In the genomic region with DNA sequence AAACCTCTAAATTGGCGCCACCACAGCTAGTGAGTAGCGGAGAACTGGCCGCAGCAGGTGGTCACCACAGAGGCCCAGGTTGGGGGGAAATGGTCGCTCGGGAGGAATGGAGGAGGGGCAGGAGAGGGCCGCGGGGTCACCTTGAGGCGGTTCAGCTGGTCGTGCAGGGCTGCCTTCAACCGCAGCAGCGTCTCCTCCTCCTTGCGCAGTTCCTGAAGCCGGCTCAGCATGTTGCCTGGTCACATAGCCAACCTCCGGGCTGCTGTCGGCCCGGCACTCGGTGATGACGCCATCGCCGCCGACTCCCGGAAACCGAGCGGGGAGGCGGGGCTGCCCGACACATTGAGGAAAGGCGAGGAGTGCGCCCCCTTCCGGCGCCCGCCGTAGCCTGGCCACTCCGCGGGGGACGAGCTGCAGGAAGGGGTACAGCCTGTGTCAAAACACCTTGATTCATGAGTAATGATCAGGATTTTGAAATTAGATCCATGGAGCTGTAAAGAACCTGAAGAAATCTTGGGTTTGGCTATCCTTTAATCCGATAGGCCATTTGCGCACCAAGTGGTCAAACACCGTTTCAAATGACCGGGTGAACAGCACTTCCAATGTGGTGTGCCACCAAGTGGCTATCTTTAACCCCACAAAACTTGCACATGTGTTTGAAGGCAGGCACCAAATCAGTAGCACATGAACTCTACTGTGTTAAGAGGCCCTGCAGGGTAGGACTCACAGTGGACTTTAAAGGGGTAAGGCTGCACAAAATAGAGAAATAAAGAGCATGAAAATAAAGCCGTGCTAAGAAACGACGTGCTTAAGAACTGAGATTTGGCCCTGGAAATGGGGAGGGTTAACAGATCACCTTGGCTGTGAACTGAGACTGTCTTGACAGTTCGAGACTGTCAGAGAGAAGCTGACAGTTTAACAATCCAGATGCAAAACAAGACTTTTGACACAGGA, we compare ENCODE assay signal across 8 cellular contexts. TPM values are rescaled to one million over a fixed set of nuclear protein-coding genes. Genes with fewer than 3 reads are reported as not detected.
A peak's percentile ranks its signal among the peaks of the same experiment; 100 is the strongest.
DNase-seq lines count a peak whose midpoint lies in the region; TF ChIP-seq lines count a peak whose summit lies in the region.

A gene with protein sequence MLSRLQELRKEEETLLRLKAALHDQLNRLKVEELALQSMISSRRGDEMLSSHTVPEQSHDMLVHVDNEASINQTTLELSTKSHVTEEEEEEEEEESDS (minus strand): TSS at position 261 of the 954 bp plus-strand sequence. CDS start 31 bp downstream, at position 230.

- H3K27me3 ChIP-seq in stomach, result no peaks in the 10 kb centered on the region

- H3K4me1 Mint-ChIP-seq in nephron progenitor cell, result peaks cover 22% of the 10 kb centered on the region

- peak; percentile 99 for TF ChIP-seq CTCF in fibroblast of the aortic adventitia (IDR thresholded peaks at IDR 0.05; ENCODE audit: insufficient read depth, low read length)
- TF ChIP-seq CTCF in nephron progenitor cell (IDR thresholded peaks at IDR 0.05), result peak; percentile 99
- TF ChIP-seq CTCF in stomach (IDR thresholded peaks at IDR 0.05), result peak in 6 of 7 experiments; percentile 62 to 99 (median 97)

- H3K27ac Mint-ChIP-seq in nephron progenitor cell, result peak within 1 kb of the TSS; percentile 91

- H3K4me3 Mint-ChIP-seq in nephron progenitor cell, result peak within 1 kb of the TSS; percentile 95

- H3K27me3 Mint-ChIP-seq in nephron progenitor cell (ENCODE audit: low read depth, poor library complexity), result no peaks in the 10 kb centered on the region

- TF ChIP-seq EP300 in stomach (IDR thresholded peaks at IDR 0.05), result no peak

- peaks cover 44 to 79% (median 79%) of the 10 kb centered on the region in 4 donors for H3K36me3 ChIP-seq in stomach

- H3K9me3 Mint-ChIP-seq in nephron progenitor cell, result no peaks in the 10 kb centered on the region

- intact Hi-C loops in stomach (cut with DNase I; ENCODE audit: low total_unique reads), result loop anchor here (5.0 kb wide), 1 partner anchor 110 kb away; a partner anchor contains a TSS

- WGBS in stomach, 5 donors, result 5 to 7% (median 7%) methylated on average over 32 to 43 of the region's 43 CpGs

- H3K4me1 ChIP-seq in stomach, result peaks cover 14 to 85% (median 40%) of the 10 kb centered on the region in 4 donors

- TF ChIP-seq POLR2A in stomach (IDR thresholded peaks at IDR 0.05), result peak in 2 of 4 donors; percentile 6 to 25

- DNase-seq in ELR (ENCODE audit: low read depth) (peak; percentile 94), H4 (ENCODE audit: low spot score) (peak; percentile 91), LoVo (ENCODE audit: low spot score) (peak; percentile 97), SHP77 (lab: John Stamatoyannopoulos, UW) (peak; percentile 93 to 97), fibroblast of the aortic adventitia (ENCODE audit: low read depth) (peak; percentile 90), nephron progenitor cell (peak; percentile 99), stomach (peak; percentile 99)
- peak; percentile 95 for DNase-seq in activated effector memory CD4-positive, alpha-beta T cell treated with Interleukin-2 at 50 U/mL for 16 hours

- H3K27ac ChIP-seq in stomach, result peak within 1 kb of the TSS; percentile 87 to 92 (median 90)

- peaks cover 58% of the 10 kb centered on the region for H3K36me3 Mint-ChIP-seq in nephron progenitor cell (ENCODE audit: low read depth)

- H3K9me3 ChIP-seq in stomach, result no peaks in the 10 kb centered on the region

- peak within 1 kb of the TSS; percentile 95 for H3K4me3 ChIP-seq in fibroblast of the aortic adventitia (ENCODE audit: low read depth, low read length)
- peak within 1 kb of the TSS; percentile 71 to 92 (median 86) for H3K4me3 ChIP-seq in stomach

RNA-seq across cellular contexts. Expression of the gene that starts here (rescaled TPM):
- 55.8 and 70.0 TPM in 2 replicates for total RNA-seq in H4 (2014; rRNA removed; shearing (Covaris generic))
- total RNA-seq in fibroblast of the aortic adventitia (ENCODE audit: low replicate concordance) (7.8 and 23.8 TPM in 2 replicates), stomach (10 to 100 TPM in 2 of 5 donors, 1 to 10 TPM in 3; 2.3 to 18.2 (median 9.8) TPM)
- 10 to 100 TPM; 25.9 to 49.0 (median 31.6) TPM for polyA plus RNA-seq in stomach

Comparison
In these comparisons a context has a peak if more than half of its experiments do, and no peak if none do; other contexts are left out.
1. Peak in every context shown above with its lines: DNase-seq, H3K4me3 ChIP-seq and H3K27ac ChIP-seq.